19 cellular contexts compared by ENCODE assay signal in genomic region chr10:1679821-1680650, GRCh38. TPM values are rescaled to one million over a fixed set of nuclear protein-coding genes. Genes with fewer than 3 reads are reported as not detected.
"Had no signal": no experiment of that assay in that cellular context is flagged by ENCODE, and none has a peak within 500 bp of the region (broad histone marks: within the 10 kb centered on the region; RNA-seq: fewer than 3 reads in every experiment).

No MANE protein-coding gene starts in this region.

- H3K4me3 Mint-ChIP-seq: activated T-helper 1 cell treated with anti-CD3 and anti-CD28 coated beads, Interleukin-12 subunit alpha, Interleukin-12 subunit beta, Interleukin-2, Interleukin-4 antibody, amounts not matched to agents 30 ng/mL and 10 ng/mL and 1 ng/mL, durations not matched to agents 14 hours and 24 hours and 36 hours; neural crest cell; stimulated activated naive CD8-positive, alpha-beta T cell treated with anti-CD3 and anti-CD28 coated beads, Interleukin-15, amount 100 ng/mL, for 72 hours had no signal

- H3K4me3 ChIP-seq: testis had no signal

- H3K27me3 ChIP-seq: testis had no signal

- H3K9me3 ChIP-seq: testis had no signal

- FAIRE-seq: kidney had no signal

- ATAC-seq: left ventricle myocardium superior; stimulated activated naive CD8-positive, alpha-beta T cell treated with anti-CD3 and anti-CD28 coated beads, Interleukin-15, amount 100 ng/mL, for 72 hours had no signal

- H3K27ac Mint-ChIP-seq: activated T-helper 1 cell treated with anti-CD3 and anti-CD28 coated beads, Interleukin-12 subunit alpha, Interleukin-12 subunit beta, Interleukin-2, Interleukin-4 antibody, amounts not matched to agents 30 ng/mL and 10 ng/mL and 1 ng/mL, durations not matched to agents 14 hours and 24 hours and 36 hours; stimulated activated naive CD8-positive, alpha-beta T cell treated with anti-CD3 and anti-CD28 coated beads, Interleukin-15, amount 100 ng/mL, for 72 hours had no signal

- H3K4me1 ChIP-seq: parathyroid adenoma, testis had no signal

- H3K9me3 Mint-ChIP-seq: activated T-helper 1 cell treated with anti-CD3 and anti-CD28 coated beads, Interleukin-12 subunit alpha, Interleukin-12 subunit beta, Interleukin-2, Interleukin-4 antibody, amounts not matched to agents 30 ng/mL and 10 ng/mL and 1 ng/mL, durations not matched to agents 14 hours and 24 hours and 36 hours; neural crest cell; stimulated activated naive CD8-positive, alpha-beta T cell treated with anti-CD3 and anti-CD28 coated beads, Interleukin-15, amount 100 ng/mL, for 72 hours had no signal

- H3K27ac ChIP-seq: epithelial cell of prostate, parathyroid adenoma, testis had no signal

- DNase-seq: activated CD4-positive, CD25-positive, alpha-beta regulatory T cell treated with anti-CD3 and anti-CD28 coated beads, Interleukin-2, amount 50 U/mL, for 72 hours; activated naive CD4-positive, alpha-beta T cell treated with Interleukin-2 at 50 U/mL for 16 hours; caudate nucleus; cortex of kidney; effector CD8-positive, alpha-beta T cell; kidney; left ventricle myocardium superior; mesenchymal stem cell; retina; stimulated activated CD4-positive, alpha-beta T cell treated with anti-CD3 and anti-CD28 coated beads, Interleukin-15, amount 100 ng/mL, for 24 hours; stimulated activated CD4-positive, alpha-beta T cell treated with anti-CD3 and anti-CD28 coated beads, Interleukin-4, amount 100 ng/mL, for 24 hours; stimulated activated naive CD8-positive, alpha-beta T cell treated with anti-CD3 and anti-CD28 coated beads, Interleukin-15, amount 100 ng/mL, for 72 hours; testis had no signal

RNA-seq across cellular contexts. Expression of gene ADARB2, which starts 57.3 kb away (rescaled TPM):
- total RNA-seq: T-helper 2 cell treated with Interferon-gamma antibody and Interleukin-4, amounts not matched to agents 100 ng/mL and 5 ng/mL, for 36 hours; ureter had no signal
